In the genomic region with DNA sequence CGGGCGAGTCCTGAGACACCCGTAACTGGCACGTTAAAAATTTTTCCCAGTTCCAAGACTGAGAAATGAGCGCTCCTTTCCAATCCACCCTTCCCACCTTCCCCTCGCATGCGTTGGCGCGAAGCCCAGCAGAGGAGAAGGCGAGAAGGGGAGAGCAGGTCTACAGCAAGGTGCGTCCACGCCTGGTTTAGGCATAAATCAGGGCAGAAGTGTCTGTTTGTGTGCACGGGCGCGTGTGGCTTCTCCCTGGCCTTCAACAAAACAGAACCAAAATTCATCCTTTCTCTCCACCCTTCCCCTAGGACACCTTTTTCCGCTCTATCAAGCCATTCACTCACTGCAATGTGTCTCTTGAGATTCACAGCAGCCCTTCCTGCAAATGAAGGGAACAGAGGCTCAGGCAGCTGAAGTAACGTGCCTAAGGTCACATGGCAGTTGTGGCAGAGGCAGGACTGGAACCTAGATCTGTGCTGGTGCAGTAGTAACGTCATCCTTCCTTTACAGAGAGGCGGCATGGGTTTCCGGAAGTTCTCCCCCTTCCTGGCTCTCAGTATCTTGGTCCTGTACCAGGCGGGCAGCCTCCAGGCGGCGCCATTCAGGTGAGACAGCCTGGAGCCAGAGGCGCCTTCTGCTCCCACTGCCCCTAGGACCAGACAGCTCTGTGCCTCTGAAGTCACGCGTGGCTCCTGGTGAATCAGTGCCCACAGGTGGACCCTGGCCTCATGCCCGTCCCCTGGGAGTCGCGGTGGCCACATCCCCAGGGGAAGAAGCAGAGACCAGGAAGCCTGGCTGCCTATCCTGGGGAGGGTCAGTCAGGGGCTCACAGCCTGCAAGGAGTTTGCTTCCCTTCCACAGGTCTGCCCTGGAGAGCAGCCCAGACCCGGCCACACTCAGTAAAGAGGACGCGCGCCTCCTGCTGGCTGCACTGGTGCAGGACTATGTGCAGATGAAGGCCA, we compare ENCODE assay signal across 1 cellular context.
TF ChIP-seq lines count a peak whose summit lies in the region.

No MANE protein-coding gene starts in this region.

TF ChIP-seq in HepG2, 621 proteins besides CTCF, POLR2A, EP300 and RAD21 (continued from another document and continues in another):
- TF ChIP-seq ZNF292 (CRISPR knock-in tag; IDR thresholded peaks at IDR 0.05; ENCODE audit: borderline replicate concordance, low read depth) (peak; percentile 47; the same call in 1 of the 2 replicates), RORA (CRISPR knock-in tag; IDR thresholded peaks at IDR 0.05) (no peak), PHB2 (IDR thresholded peaks at IDR 0.05; ENCODE audit: partially characterized antibody) (no peak), JUND (CRISPR knock-in tag; IDR thresholded peaks at IDR 0.05) (no peak), ZNF572 (CRISPR knock-in tag; IDR thresholded peaks at IDR 0.05) (no peak), GTF3A (CRISPR knock-in tag; conservative IDR thresholded peaks at IDR 0.05) (no peak), NFE2L2 (IDR thresholded peaks at IDR 0.05; ENCODE audit: low read length) (no peak), SALL1 (CRISPR knock-in tag; IDR thresholded peaks at IDR 0.05) (peak; percentile 38; the same call in 1 of the 2 replicates), FOXC1 (CRISPR knock-in tag; IDR thresholded peaks at IDR 0.05; ENCODE audit: borderline replicate concordance) (no peak), ZNF101 (CRISPR knock-in tag; IDR thresholded peaks at IDR 0.05; ENCODE audit: borderline replicate concordance, low read depth) (no peak), MYC (CRISPR knock-in tag; IDR thresholded peaks at IDR 0.05; ENCODE audit: borderline replicate concordance) (peak; percentile 28; the same call in 1 of the 2 replicates), ZNF367 (CRISPR knock-in tag; IDR thresholded peaks at IDR 0.05; ENCODE audit: borderline replicate concordance) (no peak), LCORL (IDR thresholded peaks at IDR 0.05) (no peak), LCORL (CRISPR knock-in tag; IDR thresholded peaks at IDR 0.05) (0 out of 2 replicates have a peak, but pooled peaks have one; percentile 15), ZNF256 (CRISPR knock-in tag; conservative IDR thresholded peaks at IDR 0.05) (no peak), ZNF432 (CRISPR knock-in tag; IDR thresholded peaks at IDR 0.05; ENCODE audit: borderline replicate concordance) (no peak), XBP1 (CRISPR knock-in tag; IDR thresholded peaks at IDR 0.05) (no peak), ZNF431 (CRISPR knock-in tag; IDR thresholded peaks at IDR 0.05; ENCODE audit: borderline replicate concordance, low read depth) (no peak), POGZ (CRISPR knock-in tag; IDR thresholded peaks at IDR 0.05) (0 out of 2 replicates have a peak, but pooled peaks have one; percentile 34), CAMTA2 (CRISPR knock-in tag; IDR thresholded peaks at IDR 0.05; ENCODE audit: borderline replicate concordance) (no peak), SKI (IDR thresholded peaks at IDR 0.05; ENCODE audit: partially characterized antibody) (peak; percentile 40), ZFP36 (IDR thresholded peaks at IDR 0.05; ENCODE audit: borderline replicate concordance, low read depth, low read length, partially characterized antibody) (no peak), SP4 (CRISPR knock-in tag; IDR thresholded peaks at IDR 0.05) (no peak), PLRG1 (conservative IDR thresholded peaks at IDR 0.05) (no peak), MBD4 (IDR thresholded peaks at IDR 0.05; ENCODE audit: borderline replicate concordance, low read length) (no peak), DMAP1 (CRISPR knock-in tag; IDR thresholded peaks at IDR 0.05) (no peak), ZNF446 (CRISPR knock-in tag; IDR thresholded peaks at IDR 0.05) (no peak), ZNF558 (CRISPR knock-in tag; IDR thresholded peaks at IDR 0.05; ENCODE audit: borderline replicate concordance) (no peak), PRPF4 (IDR thresholded peaks at IDR 0.05; ENCODE audit: low read depth, low read length, poor library complexity, severe bottlenecking) (no peak), KAT8 (CRISPR knock-in tag; IDR thresholded peaks at IDR 0.05) (0 out of 2 replicates have a peak, but pooled peaks have one; percentile 18), NR2F2 (IDR thresholded peaks at IDR 0.05; ENCODE audit: borderline replicate concordance, low read depth) (no peak), ZNF746 (CRISPR knock-in tag; IDR thresholded peaks at IDR 0.05) (no peak), CC2D1A (CRISPR knock-in tag; IDR thresholded peaks at IDR 0.05) (no peak)
- TF ChIP-seq, protein P1, sequence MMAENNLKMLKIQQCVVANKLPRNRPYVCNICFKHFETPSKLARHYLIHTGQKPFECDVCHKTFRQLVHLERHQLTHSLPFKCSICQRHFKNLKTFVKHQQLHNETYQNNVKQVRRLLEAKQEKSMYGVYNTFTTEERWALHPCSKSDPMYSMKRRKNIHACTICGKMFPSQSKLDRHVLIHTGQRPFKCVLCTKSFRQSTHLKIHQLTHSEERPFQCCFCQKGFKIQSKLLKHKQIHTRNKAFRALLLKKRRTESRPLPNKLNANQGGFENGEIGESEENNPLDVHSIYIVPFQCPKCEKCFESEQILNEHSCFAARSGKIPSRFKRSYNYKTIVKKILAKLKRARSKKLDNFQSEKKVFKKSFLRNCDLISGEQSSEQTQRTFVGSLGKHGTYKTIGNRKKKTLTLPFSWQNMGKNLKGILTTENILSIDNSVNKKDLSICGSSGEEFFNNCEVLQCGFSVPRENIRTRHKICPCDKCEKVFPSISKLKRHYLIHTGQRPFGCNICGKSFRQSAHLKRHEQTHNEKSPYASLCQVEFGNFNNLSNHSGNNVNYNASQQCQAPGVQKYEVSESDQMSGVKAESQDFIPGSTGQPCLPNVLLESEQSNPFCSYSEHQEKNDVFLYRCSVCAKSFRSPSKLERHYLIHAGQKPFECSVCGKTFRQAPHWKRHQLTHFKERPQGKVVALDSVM (CRISPR knock-in tag; IDR thresholded peaks at IDR 0.05): no peak
- TF ChIP-seq, protein P2, sequence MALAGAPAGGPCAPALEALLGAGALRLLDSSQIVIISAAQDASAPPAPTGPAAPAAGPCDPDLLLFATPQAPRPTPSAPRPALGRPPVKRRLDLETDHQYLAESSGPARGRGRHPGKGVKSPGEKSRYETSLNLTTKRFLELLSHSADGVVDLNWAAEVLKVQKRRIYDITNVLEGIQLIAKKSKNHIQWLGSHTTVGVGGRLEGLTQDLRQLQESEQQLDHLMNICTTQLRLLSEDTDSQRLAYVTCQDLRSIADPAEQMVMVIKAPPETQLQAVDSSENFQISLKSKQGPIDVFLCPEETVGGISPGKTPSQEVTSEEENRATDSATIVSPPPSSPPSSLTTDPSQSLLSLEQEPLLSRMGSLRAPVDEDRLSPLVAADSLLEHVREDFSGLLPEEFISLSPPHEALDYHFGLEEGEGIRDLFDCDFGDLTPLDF (CRISPR knock-in tag; IDR thresholded peaks at IDR 0.05): no peak
- TF ChIP-seq, protein P3, sequence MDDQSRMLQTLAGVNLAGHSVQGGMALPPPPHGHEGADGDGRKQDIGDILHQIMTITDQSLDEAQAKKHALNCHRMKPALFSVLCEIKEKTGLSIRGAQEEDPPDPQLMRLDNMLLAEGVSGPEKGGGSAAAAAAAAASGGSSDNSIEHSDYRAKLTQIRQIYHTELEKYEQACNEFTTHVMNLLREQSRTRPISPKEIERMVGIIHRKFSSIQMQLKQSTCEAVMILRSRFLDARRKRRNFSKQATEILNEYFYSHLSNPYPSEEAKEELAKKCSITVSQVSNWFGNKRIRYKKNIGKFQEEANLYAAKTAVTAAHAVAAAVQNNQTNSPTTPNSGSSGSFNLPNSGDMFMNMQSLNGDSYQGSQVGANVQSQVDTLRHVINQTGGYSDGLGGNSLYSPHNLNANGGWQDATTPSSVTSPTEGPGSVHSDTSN (CRISPR knock-in tag; IDR thresholded peaks at IDR 0.05; ENCODE audit: borderline replicate concordance): no peak
- TF ChIP-seq, protein P4, sequence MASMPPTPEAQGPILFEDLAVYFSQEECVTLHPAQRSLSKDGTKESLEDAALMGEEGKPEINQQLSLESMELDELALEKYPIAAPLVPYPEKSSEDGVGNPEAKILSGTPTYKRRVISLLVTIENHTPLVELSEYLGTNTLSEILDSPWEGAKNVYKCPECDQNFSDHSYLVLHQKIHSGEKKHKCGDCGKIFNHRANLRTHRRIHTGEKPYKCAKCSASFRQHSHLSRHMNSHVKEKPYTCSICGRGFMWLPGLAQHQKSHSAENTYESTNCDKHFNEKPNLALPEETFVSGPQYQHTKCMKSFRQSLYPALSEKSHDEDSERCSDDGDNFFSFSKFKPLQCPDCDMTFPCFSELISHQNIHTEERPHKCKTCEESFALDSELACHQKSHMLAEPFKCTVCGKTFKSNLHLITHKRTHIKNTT (CRISPR knock-in tag; IDR thresholded peaks at IDR 0.05): no peak
- TF ChIP-seq, protein P5, sequence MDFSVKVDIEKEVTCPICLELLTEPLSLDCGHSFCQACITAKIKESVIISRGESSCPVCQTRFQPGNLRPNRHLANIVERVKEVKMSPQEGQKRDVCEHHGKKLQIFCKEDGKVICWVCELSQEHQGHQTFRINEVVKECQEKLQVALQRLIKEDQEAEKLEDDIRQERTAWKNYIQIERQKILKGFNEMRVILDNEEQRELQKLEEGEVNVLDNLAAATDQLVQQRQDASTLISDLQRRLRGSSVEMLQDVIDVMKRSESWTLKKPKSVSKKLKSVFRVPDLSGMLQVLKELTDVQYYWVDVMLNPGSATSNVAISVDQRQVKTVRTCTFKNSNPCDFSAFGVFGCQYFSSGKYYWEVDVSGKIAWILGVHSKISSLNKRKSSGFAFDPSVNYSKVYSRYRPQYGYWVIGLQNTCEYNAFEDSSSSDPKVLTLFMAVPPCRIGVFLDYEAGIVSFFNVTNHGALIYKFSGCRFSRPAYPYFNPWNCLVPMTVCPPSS (IDR thresholded peaks at IDR 0.05): no peak
- TF ChIP-seq, protein P6, sequence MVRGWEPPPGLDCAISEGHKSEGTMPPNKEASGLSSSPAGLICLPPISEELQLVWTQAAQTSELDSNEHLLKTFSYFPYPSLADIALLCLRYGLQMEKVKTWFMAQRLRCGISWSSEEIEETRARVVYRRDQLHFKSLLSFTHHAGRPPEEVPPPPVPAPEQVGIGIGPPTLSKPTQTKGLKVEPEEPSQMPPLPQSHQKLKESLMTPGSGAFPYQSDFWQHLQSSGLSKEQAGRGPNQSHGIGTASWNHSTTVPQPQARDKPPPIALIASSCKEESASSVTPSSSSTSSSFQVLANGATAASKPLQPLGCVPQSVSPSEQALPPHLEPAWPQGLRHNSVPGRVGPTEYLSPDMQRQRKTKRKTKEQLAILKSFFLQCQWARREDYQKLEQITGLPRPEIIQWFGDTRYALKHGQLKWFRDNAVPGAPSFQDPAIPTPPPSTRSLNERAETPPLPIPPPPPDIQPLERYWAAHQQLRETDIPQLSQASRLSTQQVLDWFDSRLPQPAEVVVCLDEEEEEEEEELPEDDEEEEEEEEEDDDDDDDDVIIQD (CRISPR knock-in tag; IDR thresholded peaks at IDR 0.05; ENCODE audit: low read depth): peak; percentile 36; the same call in 1 of the 2 replicates
- TF ChIP-seq, protein P7, sequence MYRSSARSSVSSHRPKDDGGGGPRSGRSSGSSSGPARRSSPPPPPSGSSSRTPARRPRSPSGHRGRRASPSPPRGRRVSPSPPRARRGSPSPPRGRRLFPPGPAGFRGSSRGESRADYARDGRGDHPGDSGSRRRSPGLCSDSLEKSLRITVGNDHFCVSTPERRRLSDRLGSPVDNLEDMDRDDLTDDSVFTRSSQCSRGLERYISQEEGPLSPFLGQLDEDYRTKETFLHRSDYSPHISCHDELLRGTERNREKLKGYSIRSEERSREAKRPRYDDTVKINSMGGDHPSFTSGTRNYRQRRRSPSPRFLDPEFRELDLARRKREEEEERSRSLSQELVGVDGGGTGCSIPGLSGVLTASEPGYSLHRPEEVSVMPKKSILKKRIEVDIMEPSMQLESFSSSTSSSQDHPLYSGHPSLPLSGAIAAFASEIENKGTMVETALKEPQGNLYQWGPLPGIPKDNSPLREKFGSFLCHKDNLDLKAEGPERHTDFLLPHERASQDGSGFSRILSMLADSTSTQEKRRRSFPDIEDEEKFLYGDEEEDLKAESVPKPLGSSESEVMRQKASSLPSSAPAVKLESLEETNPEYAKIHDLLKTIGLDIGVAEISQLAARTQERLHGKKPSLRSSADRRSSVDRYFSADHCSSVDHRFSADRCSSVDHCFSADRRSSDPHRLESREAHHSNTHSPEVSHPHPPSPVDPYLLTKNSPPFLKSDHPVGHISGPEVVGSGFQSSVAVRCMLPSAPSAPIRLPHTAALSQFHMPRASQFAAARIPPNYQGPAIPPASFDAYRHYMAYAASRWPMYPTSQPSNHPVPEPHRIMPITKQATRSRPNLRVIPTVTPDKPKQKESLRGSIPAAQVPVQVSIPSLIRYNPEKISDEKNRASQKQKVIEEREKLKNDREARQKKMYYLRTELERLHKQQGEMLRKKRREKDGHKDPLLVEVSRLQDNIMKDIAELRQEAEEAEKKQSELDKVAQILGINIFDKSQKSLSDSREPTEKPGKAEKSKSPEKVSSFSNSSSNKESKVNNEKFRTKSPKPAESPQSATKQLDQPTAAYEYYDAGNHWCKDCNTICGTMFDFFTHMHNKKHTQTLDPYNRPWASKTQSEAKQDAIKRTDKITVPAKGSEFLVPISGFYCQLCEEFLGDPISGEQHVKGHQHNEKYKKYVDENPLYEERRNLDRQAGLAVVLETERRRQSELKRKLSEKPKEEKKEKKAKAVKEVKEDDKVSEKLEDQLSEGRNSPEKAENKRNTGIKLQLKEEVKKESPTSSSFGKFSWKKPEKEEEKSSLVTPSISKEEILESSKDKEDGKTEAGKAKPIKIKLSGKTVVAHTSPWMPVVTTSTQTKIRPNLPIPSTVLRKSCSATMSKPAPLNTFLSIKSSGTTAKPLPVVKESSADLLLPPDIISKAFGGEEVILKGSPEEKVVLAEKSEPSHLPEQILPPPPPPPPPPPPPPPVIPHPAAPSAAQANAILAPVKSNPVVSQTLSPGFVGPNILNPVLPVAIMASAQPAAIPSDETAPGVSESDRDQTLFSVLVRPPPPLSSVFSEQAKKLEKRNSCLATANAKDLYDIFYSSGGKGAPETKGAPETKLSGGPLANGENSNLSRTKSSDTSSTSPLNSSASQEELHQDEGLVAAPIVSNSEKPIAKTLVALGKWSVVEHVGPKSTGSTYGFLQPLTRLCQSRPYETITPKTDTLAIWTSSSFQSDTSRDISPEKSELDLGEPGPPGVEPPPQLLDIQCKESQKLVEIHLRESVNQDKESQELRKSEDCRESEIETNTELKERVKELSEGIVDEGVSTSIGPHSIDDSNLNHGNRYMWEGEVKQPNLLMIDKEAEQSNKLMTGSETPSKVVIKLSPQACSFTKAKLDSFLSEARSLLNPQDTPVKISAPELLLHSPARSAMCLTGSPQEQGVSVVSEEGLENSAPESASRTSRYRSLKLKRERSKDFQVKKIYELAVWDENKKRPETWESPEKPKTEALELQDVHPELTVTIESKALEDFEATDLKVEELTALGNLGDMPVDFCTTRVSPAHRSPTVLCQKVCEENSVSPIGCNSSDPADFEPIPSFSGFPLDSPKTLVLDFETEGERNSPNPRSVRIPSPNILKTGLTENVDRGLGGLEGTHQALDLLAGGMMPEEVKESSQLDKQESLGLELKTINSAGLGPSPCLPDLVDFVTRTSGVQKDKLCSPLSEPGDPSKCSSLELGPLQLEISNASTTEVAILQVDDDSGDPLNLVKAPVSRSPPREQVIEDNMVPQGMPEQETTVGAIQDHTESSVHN (CRISPR knock-in tag; IDR thresholded peaks at IDR 0.05): no peak
- TF ChIP-seq, protein P8, sequence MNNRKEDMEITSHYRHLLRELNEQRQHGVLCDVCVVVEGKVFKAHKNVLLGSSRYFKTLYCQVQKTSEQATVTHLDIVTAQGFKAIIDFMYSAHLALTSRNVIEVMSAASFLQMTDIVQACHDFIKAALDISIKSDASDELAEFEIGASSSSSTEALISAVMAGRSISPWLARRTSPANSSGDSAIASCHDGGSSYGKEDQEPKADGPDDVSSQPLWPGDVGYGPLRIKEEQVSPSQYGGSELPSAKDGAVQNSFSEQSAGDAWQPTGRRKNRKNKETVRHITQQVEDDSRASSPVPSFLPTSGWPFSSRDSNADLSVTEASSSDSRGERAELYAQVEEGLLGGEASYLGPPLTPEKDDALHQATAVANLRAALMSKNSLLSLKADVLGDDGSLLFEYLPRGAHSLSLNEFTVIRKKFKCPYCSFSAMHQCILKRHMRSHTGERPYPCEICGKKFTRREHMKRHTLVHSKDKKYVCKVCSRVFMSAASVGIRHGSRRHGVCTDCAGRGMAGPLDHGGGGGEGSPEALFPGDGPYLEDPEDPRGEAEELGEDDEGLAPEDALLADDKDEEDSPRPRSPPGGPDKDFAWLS (CRISPR knock-in tag; IDR thresholded peaks at IDR 0.05; ENCODE audit: borderline replicate concordance): no peak
